Comparison of ENCODE assay signal across 32 cellular contexts in the genomic region with DNA sequence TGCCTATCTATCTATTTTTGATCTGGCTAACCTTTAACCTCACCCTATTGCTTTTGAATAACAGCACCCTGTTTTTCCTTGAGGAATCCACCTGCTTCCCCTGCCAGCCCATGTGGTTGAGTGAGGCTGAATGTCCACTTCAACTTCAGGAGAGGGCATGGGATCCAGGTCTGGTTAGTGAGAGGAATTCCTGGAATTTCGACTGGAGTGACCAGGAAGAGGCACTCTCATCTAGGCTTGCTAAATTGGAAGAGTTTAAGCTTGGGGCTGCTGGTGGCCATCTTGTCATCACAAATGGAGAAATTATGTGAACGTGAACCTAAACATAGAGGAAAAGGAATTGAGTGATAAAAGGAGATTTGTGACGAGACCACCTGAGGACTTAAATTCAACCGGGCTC.
"Had no signal": no experiment of that assay in that cellular context is flagged by ENCODE, and none has a peak within 500 bp of the region (broad histone marks: within the 10 kb centered on the region; RNA-seq: fewer than 3 reads in every experiment).

No MANE protein-coding gene starts in this region.

- H3K36me3 Mint-ChIP-seq: activated naive CD4-positive, alpha-beta T cell treated with anti-CD3 and anti-CD28 coated beads, Interleukin-2, amount 10 ng/mL, durations not matched to agents 7 days and 5 days; activated naive CD4-positive, alpha-beta T cell treated with anti-CD3 and anti-CD28 coated beads, Interleukin-2, amount 50 U/mL, for 72 hours; activated naive CD8-positive, alpha-beta T cell treated with anti-CD3 and anti-CD28 coated beads, Interleukin-2, amount 10 ng/mL, durations not matched to agents 7 days and 5 days; brain had no signal

- H3K4me3 ChIP-seq: ascending aorta, breast epithelium, cardiac muscle cell, coronary artery, dorsolateral prefrontal cortex had no signal

- H3K27me3 Mint-ChIP-seq: activated CD4-positive, alpha-beta memory T cell treated with anti-CD3 and anti-CD28 coated beads, Interleukin-2, amount 10 ng/mL, durations not matched to agents 7 days and 5 days; activated CD4-positive, alpha-beta T cell treated with anti-CD3 and anti-CD28 coated beads, Interleukin-2, amount 10 ng/mL, durations not matched to agents 7 days and 5 days; activated T-cell treated with anti-CD3 and anti-CD28 coated beads, Interleukin-2, amount 50 U/mL, for 24 hours; dendritic cell treated with granulocyte-macrophage colony-stimulating factor and Interleukin-4, amounts not matched to agents 40 ng/mL and 50 ng/mL, for 4 days had no signal

- H3K27me3 ChIP-seq: ascending aorta, breast epithelium, cardiac muscle cell had no signal

- ATAC-seq: activated naive CD4-positive, alpha-beta T cell treated with anti-CD3 and anti-CD28 coated beads, Interleukin-2, amount 50 U/mL, for 72 hours; activated T-cell treated with anti-CD3 and anti-CD28 coated beads, Interleukin-2, amount 50 U/mL, for 72 hours; esophagus mucosa; T-helper 17 cell had no signal

- H3K27ac Mint-ChIP-seq: activated CD4-positive, alpha-beta memory T cell treated with anti-CD3 and anti-CD28 coated beads, Interleukin-2, amount 10 ng/mL, durations not matched to agents 7 days and 5 days; activated CD4-positive, alpha-beta T cell treated with anti-CD3 and anti-CD28 coated beads, Interleukin-2, amount 10 ng/mL, durations not matched to agents 7 days and 5 days; activated naive CD4-positive, alpha-beta T cell treated with anti-CD3 and anti-CD28 coated beads, Interleukin-2, amount 10 ng/mL, durations not matched to agents 7 days and 5 days; activated naive CD4-positive, alpha-beta T cell treated with anti-CD3 and anti-CD28 coated beads, Interleukin-2, amount 50 U/mL, for 72 hours; activated naive CD8-positive, alpha-beta T cell treated with anti-CD3 and anti-CD28 coated beads, Interleukin-2, amount 10 ng/mL, durations not matched to agents 7 days and 5 days; activated T-cell treated with anti-CD3 and anti-CD28 coated beads, Interleukin-2, amount 50 U/mL, for 24 hours; activated T-cell treated with anti-CD3 and anti-CD28 coated beads, Interleukin-2, amount 50 U/mL, for 72 hours; brain; dendritic cell treated with granulocyte-macrophage colony-stimulating factor and Interleukin-4, amounts not matched to agents 40 ng/mL and 50 ng/mL, for 4 days; endodermal cell; T-helper 17 cell; T-helper 2 cell treated with Interferon-gamma antibody and Interleukin-4, amounts not matched to agents 5 μg/mL and 100 μg/mL, for 36 hours had no signal

- H3K4me1 Mint-ChIP-seq: activated CD4-positive, alpha-beta memory T cell treated with anti-CD3 and anti-CD28 coated beads, Interleukin-2, amount 10 ng/mL, durations not matched to agents 7 days and 5 days; activated CD4-positive, alpha-beta T cell treated with anti-CD3 and anti-CD28 coated beads, Interleukin-2, amount 10 ng/mL, durations not matched to agents 7 days and 5 days; activated naive CD4-positive, alpha-beta T cell treated with anti-CD3 and anti-CD28 coated beads, Interleukin-2, amount 10 ng/mL, durations not matched to agents 7 days and 5 days; activated naive CD8-positive, alpha-beta T cell treated with anti-CD3 and anti-CD28 coated beads, Interleukin-2, amount 10 ng/mL, durations not matched to agents 7 days and 5 days; brain; T-helper 17 cell had no signal

- H3K4me3 Mint-ChIP-seq: activated CD4-positive, alpha-beta memory T cell treated with anti-CD3 and anti-CD28 coated beads, Interleukin-2, amount 10 ng/mL, durations not matched to agents 7 days and 5 days; activated CD4-positive, alpha-beta T cell treated with anti-CD3 and anti-CD28 coated beads, Interleukin-2, amount 10 ng/mL, durations not matched to agents 7 days and 5 days; activated naive CD4-positive, alpha-beta T cell treated with anti-CD3 and anti-CD28 coated beads, Interleukin-2, amount 10 ng/mL, durations not matched to agents 7 days and 5 days; activated naive CD8-positive, alpha-beta T cell treated with anti-CD3 and anti-CD28 coated beads, Interleukin-2, amount 10 ng/mL, durations not matched to agents 7 days and 5 days; activated T-cell treated with anti-CD3 and anti-CD28 coated beads, Interleukin-2, amount 50 U/mL, for 24 hours; activated T-cell treated with anti-CD3 and anti-CD28 coated beads, Interleukin-2, amount 50 U/mL, for 72 hours; brain; dendritic cell treated with granulocyte-macrophage colony-stimulating factor and Interleukin-4, amounts not matched to agents 40 ng/mL and 50 ng/mL, for 4 days; endodermal cell; T-helper 17 cell; T-helper 2 cell treated with Interferon-gamma antibody and Interleukin-4, amounts not matched to agents 5 μg/mL and 100 μg/mL, for 36 hours had no signal

- H3K27ac ChIP-seq: ascending aorta, breast epithelium, cardiac muscle cell, coronary artery, dorsolateral prefrontal cortex, WERI-Rb-1 had no signal

- DNase-seq: activated CD4-positive, alpha-beta memory T cell treated with anti-CD3 and anti-CD28 coated beads, Interleukin-2, amount 10 ng/mL, durations not matched to agents 7 days and 5 days; activated CD4-positive, alpha-beta T cell treated with anti-CD3 and anti-CD28 coated beads for 1 hour; activated CD4-positive, alpha-beta T cell treated with anti-CD3 and anti-CD28 coated beads for 4 hours; activated CD4-positive, alpha-beta T cell treated with anti-CD3 and anti-CD28 coated beads, Interleukin-2, amount 10 ng/mL, durations not matched to agents 7 days and 5 days; activated CD4-positive, alpha-beta T cell treated with anti-CD3 and anti-CD28 coated beads, Interleukin-2, amount 50 U/mL, for 4 hours; activated CD8-positive, alpha-beta memory T cell treated with anti-CD3 and anti-CD28 coated beads, Interleukin-2, amount 50 U/mL, for 48 hours; activated gamma-delta T cell; activated naive CD4-positive, alpha-beta T cell; activated naive CD4-positive, alpha-beta T cell treated with anti-CD3 and anti-CD28 coated beads, Interleukin-2, amount 10 ng/mL, durations not matched to agents 7 days and 5 days; activated naive CD8-positive, alpha-beta T cell treated with anti-CD3 and anti-CD28 coated beads, Interleukin-2, amount 10 ng/mL, durations not matched to agents 7 days and 5 days; activated T-cell treated with anti-CD3 and anti-CD28 coated beads for 4 hours; activated T-cell treated with anti-CD3 and anti-CD28 coated beads, Interleukin-2, amount 50 U/mL, for 24 hours; activated T-cell treated with anti-CD3 and anti-CD28 coated beads, Interleukin-2, amount 50 U/mL, for 72 hours; central memory CD4-positive, alpha-beta T cell; dorsolateral prefrontal cortex; effector memory CD4-positive, alpha-beta T cell; endodermal cell; foreskin fibroblast; T-helper 1 cell; T-helper 17 cell; T1000; WERI-Rb-1 had no signal

- H3K36me3 ChIP-seq: ascending aorta, breast epithelium, cardiac muscle cell, WERI-Rb-1 had no signal

- H3K4me1 ChIP-seq: breast epithelium had no signal

- FAIRE-seq: frontal cortex had no signal

- H3K9me3 Mint-ChIP-seq: activated CD4-positive, alpha-beta T cell treated with anti-CD3 and anti-CD28 coated beads, Interleukin-2, amount 10 ng/mL, durations not matched to agents 7 days and 5 days; activated naive CD4-positive, alpha-beta T cell treated with anti-CD3 and anti-CD28 coated beads, Interleukin-2, amount 10 ng/mL, durations not matched to agents 7 days and 5 days; activated naive CD4-positive, alpha-beta T cell treated with anti-CD3 and anti-CD28 coated beads, Interleukin-2, amount 50 U/mL, for 72 hours; activated naive CD8-positive, alpha-beta T cell treated with anti-CD3 and anti-CD28 coated beads, Interleukin-2, amount 10 ng/mL, durations not matched to agents 7 days and 5 days; activated T-cell treated with anti-CD3 and anti-CD28 coated beads, Interleukin-2, amount 50 U/mL, for 24 hours; activated T-cell treated with anti-CD3 and anti-CD28 coated beads, Interleukin-2, amount 50 U/mL, for 72 hours; brain; dendritic cell treated with granulocyte-macrophage colony-stimulating factor and Interleukin-4, amounts not matched to agents 40 ng/mL and 50 ng/mL, for 4 days; endodermal cell; T-helper 2 cell treated with Interferon-gamma antibody and Interleukin-4, amounts not matched to agents 5 μg/mL and 100 μg/mL, for 36 hours had no signal

- H3K9me3 ChIP-seq: ascending aorta, breast epithelium had no signal
